8 cellular contexts compared by ENCODE assay signal in genomic region chr12:54052745-54053624, GRCh38. TPM values are rescaled to one million over a fixed set of nuclear protein-coding genes. Genes with fewer than 3 reads are reported as not detected.
A peak's percentile ranks its signal among the peaks of the same experiment; 100 is the strongest.
DNase-seq lines count a peak whose midpoint lies in the region; ATAC-seq, FAIRE-seq and TF ChIP-seq lines count a peak whose summit lies in the region.

No MANE protein-coding gene starts in this region.

- peaks cover 86% of the 10 kb centered on the region for H3K27me3 ChIP-seq in MM.1S (replicated peaks; ENCODE audit: insufficient read depth, low read length)
- H3K27me3 ChIP-seq in effector memory CD4-positive, alpha-beta T cell (replicated peaks; ENCODE audit: control insufficient read depth, insufficient read depth, low read length, poor library complexity, severe bottlenecking): peaks cover 62% of the 10 kb centered on the region

- no peaks in the 10 kb centered on the region for H3K9me3 Mint-ChIP-seq in natural killer cell treated with Interleukin-12 subunit alpha and Interleukin-12 subunit beta and Interleukin-15 and Interleukin-18, amount 100 ng/mL, for 72 hours

- no peaks in the 10 kb centered on the region for H3K4me1 ChIP-seq in MM.1S (ENCODE audit: low read length)
- peaks cover 28% of the 10 kb centered on the region for H3K4me1 ChIP-seq in effector memory CD4-positive, alpha-beta T cell (ENCODE audit: control insufficient read depth, insufficient read depth, low read length, poor library complexity, severe bottlenecking)

- no peak overlapping the region for H3K27ac ChIP-seq in MM.1S (ENCODE audit: low read length)
- H3K27ac ChIP-seq in effector memory CD4-positive, alpha-beta T cell (ENCODE audit: insufficient read depth, low read length, poor library complexity, severe bottlenecking): no peak overlapping the region

- no peaks in the 10 kb centered on the region for H4K20me1 ChIP-seq in MM.1S (ENCODE audit: insufficient read depth, low read length)

- peaks cover 49 to 56% of the 10 kb centered on the region in 2 donors for H3K27me3 Mint-ChIP-seq in natural killer cell treated with Interleukin-12 subunit alpha and Interleukin-12 subunit beta and Interleukin-15 and Interleukin-18, amount 100 ng/mL, for 72 hours

- H3K4me1 Mint-ChIP-seq in natural killer cell treated with Interleukin-12 subunit alpha and Interleukin-12 subunit beta and Interleukin-15 and Interleukin-18, amount 100 ng/mL, for 72 hours (ENCODE audit: low read depth in 2 of 2): peaks cover 40 to 44% of the 10 kb centered on the region in 2 donors

- peak overlapping the region; percentile 46; the same call in 1 of the 2 replicates for H3K4me3 ChIP-seq in MM.1S (ENCODE audit: low read length)
- H3K4me3 ChIP-seq in effector memory CD4-positive, alpha-beta T cell (ENCODE audit: insufficient read depth, low read depth, low read length, poor library complexity, severe bottlenecking): peak overlapping the region; percentile 31

- no peaks in the 10 kb centered on the region for H3K36me3 ChIP-seq in MM.1S (replicated peaks; ENCODE audit: insufficient read depth, low read length)
- no peaks in the 10 kb centered on the region for H3K36me3 ChIP-seq in effector memory CD4-positive, alpha-beta T cell (ENCODE audit: control insufficient read depth, insufficient read depth, low read length)

- H3K4me2 ChIP-seq in MM.1S (ENCODE audit: low read depth, low read length): peak overlapping the region; percentile 58; the same call in 1 of the 2 replicates

- peak overlapping the region; percentile 60 to 73 for H3K27ac Mint-ChIP-seq in natural killer cell treated with Interleukin-12 subunit alpha and Interleukin-12 subunit beta and Interleukin-15 and Interleukin-18, amount 100 ng/mL, for 72 hours

- DNase-seq in GM12891 (ENCODE audit: insufficient read length, low spot score) (peak; percentile 62), MM.1S (no peak), NCI-H2107 treated with DMSO at 0.1 percent for 48 hours (lab: John Stamatoyannopoulos, UW; ENCODE audit: unreplicated experiment) (no peak)
- no peak for DNase-seq in effector memory CD4-positive, alpha-beta T cell
- DNase-seq in natural killer cell treated with Interleukin-12 subunit alpha and Interleukin-12 subunit beta and Interleukin-15 and Interleukin-18, amount 100 ng/mL, for 72 hours (ENCODE audit: low spot score): no peak
- DNase-seq in effector CD8-positive, alpha-beta T cell (lab: John Stamatoyannopoulos, UW): no peak
- no peak for DNase-seq in stimulated activated naive CD4-positive, alpha-beta T cell (lab: John Stamatoyannopoulos, UW)

- H3K36me3 Mint-ChIP-seq in natural killer cell treated with Interleukin-12 subunit alpha and Interleukin-12 subunit beta and Interleukin-15 and Interleukin-18, amount 100 ng/mL, for 72 hours: peaks cover 7% of the 10 kb centered on the region

- H3K9me3 ChIP-seq in MM.1S (replicated peaks; ENCODE audit: insufficient read depth, low read length): no peaks in the 10 kb centered on the region
- no peaks in the 10 kb centered on the region for H3K9me3 ChIP-seq in effector memory CD4-positive, alpha-beta T cell (ENCODE audit: control insufficient read depth, low read length)

- no peak overlapping the region for H3K9ac ChIP-seq in MM.1S (ENCODE audit: low read length)

- TF ChIP-seq POLR2A in GM12891 (IDR thresholded peaks at IDR 0.05; ENCODE audit: low read depth, low read length): no peak

- peak overlapping the region; percentile 81 for H3K4me3 Mint-ChIP-seq in natural killer cell treated with Interleukin-12 subunit alpha and Interleukin-12 subunit beta and Interleukin-15 and Interleukin-18, amount 100 ng/mL, for 72 hours

- no peaks in the 10 kb centered on the region for H3K9me2 ChIP-seq in MM.1S (replicated peaks; ENCODE audit: insufficient read depth, low read length)

- ATAC-seq in GM21576 (IDR thresholded peaks at IDR 0.05; ENCODE audit: unreplicated experiment): peak; percentile 73
- peak; percentile 69 to 80 for ATAC-seq in natural killer cell treated with Interleukin-12 subunit alpha and Interleukin-12 subunit beta and Interleukin-15 and Interleukin-18, amount 100 ng/mL, for 72 hours

- peak overlapping the region; percentile 52; the same call in 1 of the 2 replicates for H2AFZ ChIP-seq in MM.1S (ENCODE audit: low read length)

- TF ChIP-seq CTCF in MM.1S (IDR thresholded peaks at IDR 0.05; ENCODE audit: low read length): no peak

- H3F3A ChIP-seq in MM.1S (ENCODE audit: insufficient read depth, low read length): no peaks in the 10 kb centered on the region

- peak; percentile 75 for FAIRE-seq in GM12891 (lab: Jason Lieb, UNC)

- H3K79me2 ChIP-seq in MM.1S (ENCODE audit: low read length): no peaks in the 10 kb centered on the region

TF ChIP-seq in GM12891, 5 proteins besides CTCF, POLR2A, EP300 and RAD21:
- TF ChIP-seq PAX5 (IDR thresholded peaks at IDR 0.05; ENCODE audit: insufficient read depth, low read length, severe bottlenecking) (no peak), POLR2AphosphoS5 (IDR thresholded peaks at IDR 0.05; ENCODE audit: low read depth, low read length) (no peak), POU2F2 (IDR thresholded peaks at IDR 0.05; ENCODE audit: low read depth, low read length) (peak; percentile 72; the same call in 1 of the 2 replicates), TAF1 (IDR thresholded peaks at IDR 0.05; ENCODE audit: low read depth, low read length) (0 out of 2 replicates have a peak, but pooled peaks have one; percentile 30), SPI1 (IDR thresholded peaks at IDR 0.05; ENCODE audit: low read depth, low read length) (no peak)

RNA-seq across cellular contexts. Expression of gene HOXC4, which starts 0.7 kb away (rescaled TPM):
- 2.6 TPM for polyA plus RNA-seq in GM12891 (2012; ENCODE audit: low read depth, missing spikeins)
- total RNA-seq in natural killer cell treated with Interleukin-12 subunit alpha and Interleukin-12 subunit beta and Interleukin-15 and Interleukin-18, amount 100 ng/mL, for 72 hours: 1 to 10 TPM; 1.3 to 2.3 TPM

RNA-seq across cellular contexts. Expression of gene HOXC5, which starts 20.1 kb away (rescaled TPM):
- not detected for polyA plus RNA-seq in GM12891 (2012; ENCODE audit: low read depth, missing spikeins)
- not detected for total RNA-seq in natural killer cell treated with Interleukin-12 subunit alpha and Interleukin-12 subunit beta and Interleukin-15 and Interleukin-18, amount 100 ng/mL, for 72 hours

RNA-seq across cellular contexts. Expression of gene HOXC6, which starts 24.7 kb away (rescaled TPM):
- 0.14 TPM for polyA plus RNA-seq in GM12891 (2012; ENCODE audit: low read depth, missing spikeins)
- not detected for total RNA-seq in natural killer cell treated with Interleukin-12 subunit alpha and Interleukin-12 subunit beta and Interleukin-15 and Interleukin-18, amount 100 ng/mL, for 72 hours

RNA-seq across cellular contexts. Expression of gene HOXC8, which starts 44.2 kb away (rescaled TPM):
- not detected for polyA plus RNA-seq in GM12891 (2012; ENCODE audit: low read depth, missing spikeins)
- not detected for total RNA-seq in natural killer cell treated with Interleukin-12 subunit alpha and Interleukin-12 subunit beta and Interleukin-15 and Interleukin-18, amount 100 ng/mL, for 72 hours

RNA-seq across cellular contexts. Expression of gene HOXC9, which starts 53.0 kb away (rescaled TPM):
- 0.06 TPM for polyA plus RNA-seq in GM12891 (2012; ENCODE audit: low read depth, missing spikeins)
- total RNA-seq in natural killer cell treated with Interleukin-12 subunit alpha and Interleukin-12 subunit beta and Interleukin-15 and Interleukin-18, amount 100 ng/mL, for 72 hours: not detected
